Comparison of ENCODE assay signal across 1 cellular context in genomic region chr6:44273617-44274016, GRCh38.
TF ChIP-seq lines count a peak whose summit lies in the region.

No MANE protein-coding gene starts in this region.

TF ChIP-seq in K562, 482 proteins besides CTCF, POLR2A, EP300 and RAD21:
- TF ChIP-seq NBN (IDR thresholded peaks at IDR 0.05; ENCODE audit: low read depth) (no peak), TCF3 (CRISPR knock-in tag; IDR thresholded peaks at IDR 0.05) (no peak), RBM25 (IDR thresholded peaks at IDR 0.05; ENCODE audit: low read depth, low read length, severe bottlenecking) (peak; percentile 93), SOX6 (IDR thresholded peaks at IDR 0.05) (no peak), RBM34 (IDR thresholded peaks at IDR 0.05; ENCODE audit: borderline replicate concordance, insufficient read depth, low read length) (no peak), CXXC5 (CRISPR knock-in tag; IDR thresholded peaks at IDR 0.05) (no peak), BCOR (IDR thresholded peaks at IDR 0.05) (peak; percentile 63; the same call in 1 of the 2 replicates), SMARCA5 (IDR thresholded peaks at IDR 0.05) (no peak), POLR2AphosphoS2 (IDR thresholded peaks at IDR 0.05; ENCODE audit: low read length) (no peak), PYGO2 (tag; IDR thresholded peaks at IDR 0.05) (no peak), E2F3 (CRISPR knock-in tag; IDR thresholded peaks at IDR 0.05) (no peak), YBX1 (IDR thresholded peaks at IDR 0.05) (no peak), KDM1A (IDR thresholded peaks at IDR 0.05) (peak in 1 of 2 experiments; percentile 44; a peak in 2 of 4 replicates), PKNOX1 (IDR thresholded peaks at IDR 0.05) (no peak), RBM17 (IDR thresholded peaks at IDR 0.05; ENCODE audit: borderline replicate concordance, low read depth, low read length) (no peak), KLF1 (tag; IDR thresholded peaks at IDR 0.05) (no peak)
